Comparison of ENCODE assay signal across 1 cellular context in the genomic region with DNA sequence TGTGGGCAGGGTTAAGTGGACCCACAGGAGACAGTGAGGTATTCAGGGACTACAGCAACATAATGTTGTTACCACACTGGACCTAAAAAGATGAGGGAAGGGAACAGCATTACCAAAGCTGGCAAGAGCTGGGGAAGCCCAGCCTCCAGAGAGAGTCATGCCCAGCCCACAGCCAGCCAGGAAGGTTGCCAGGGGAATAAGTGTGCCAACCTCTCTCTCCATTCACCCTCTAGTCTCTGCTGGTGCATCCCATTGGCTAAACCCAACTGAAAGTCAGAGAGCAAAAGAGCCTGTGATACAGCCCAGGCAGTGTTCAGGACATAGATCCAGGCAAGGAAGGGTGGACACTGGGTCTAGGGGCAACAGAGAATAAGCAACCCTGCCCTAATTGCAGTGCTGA.
TF ChIP-seq lines count a peak whose summit lies in the region.

No MANE protein-coding gene starts in this region.

TF ChIP-seq in HepG2, 621 proteins besides CTCF, POLR2A, EP300 and RAD21 (continued from another document):
- TF ChIP-seq, protein P1, sequence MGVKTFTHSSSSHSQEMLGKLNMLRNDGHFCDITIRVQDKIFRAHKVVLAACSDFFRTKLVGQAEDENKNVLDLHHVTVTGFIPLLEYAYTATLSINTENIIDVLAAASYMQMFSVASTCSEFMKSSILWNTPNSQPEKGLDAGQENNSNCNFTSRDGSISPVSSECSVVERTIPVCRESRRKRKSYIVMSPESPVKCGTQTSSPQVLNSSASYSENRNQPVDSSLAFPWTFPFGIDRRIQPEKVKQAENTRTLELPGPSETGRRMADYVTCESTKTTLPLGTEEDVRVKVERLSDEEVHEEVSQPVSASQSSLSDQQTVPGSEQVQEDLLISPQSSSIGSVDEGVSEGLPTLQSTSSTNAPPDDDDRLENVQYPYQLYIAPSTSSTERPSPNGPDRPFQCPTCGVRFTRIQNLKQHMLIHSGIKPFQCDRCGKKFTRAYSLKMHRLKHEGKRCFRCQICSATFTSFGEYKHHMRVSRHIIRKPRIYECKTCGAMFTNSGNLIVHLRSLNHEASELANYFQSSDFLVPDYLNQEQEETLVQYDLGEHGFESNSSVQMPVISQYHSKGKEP (CRISPR knock-in tag; IDR thresholded peaks at IDR 0.05) = no peak
- TF ChIP-seq, protein P2, sequence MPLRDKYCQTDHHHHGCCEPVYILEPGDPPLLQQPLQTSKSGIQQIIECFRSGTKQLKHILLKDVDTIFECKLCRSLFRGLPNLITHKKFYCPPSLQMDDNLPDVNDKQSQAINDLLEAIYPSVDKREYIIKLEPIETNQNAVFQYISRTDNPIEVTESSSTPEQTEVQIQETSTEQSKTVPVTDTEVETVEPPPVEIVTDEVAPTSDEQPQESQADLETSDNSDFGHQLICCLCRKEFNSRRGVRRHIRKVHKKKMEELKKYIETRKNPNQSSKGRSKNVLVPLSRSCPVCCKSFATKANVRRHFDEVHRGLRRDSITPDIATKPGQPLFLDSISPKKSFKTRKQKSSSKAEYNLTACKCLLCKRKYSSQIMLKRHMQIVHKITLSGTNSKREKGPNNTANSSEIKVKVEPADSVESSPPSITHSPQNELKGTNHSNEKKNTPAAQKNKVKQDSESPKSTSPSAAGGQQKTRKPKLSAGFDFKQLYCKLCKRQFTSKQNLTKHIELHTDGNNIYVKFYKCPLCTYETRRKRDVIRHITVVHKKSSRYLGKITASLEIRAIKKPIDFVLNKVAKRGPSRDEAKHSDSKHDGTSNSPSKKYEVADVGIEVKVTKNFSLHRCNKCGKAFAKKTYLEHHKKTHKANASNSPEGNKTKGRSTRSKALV (CRISPR knock-in tag; IDR thresholded peaks at IDR 0.05) = no peak
- TF ChIP-seq HDAC6 (IDR thresholded peaks at IDR 0.05; ENCODE audit: low read depth, low read length) = no peak
